In genomic region chr6:32109114-32109764, GRCh38 we compare ENCODE assay signal across 10 cellular contexts. TPM values are rescaled to one million over a fixed set of nuclear protein-coding genes. Genes with fewer than 3 reads are reported as not detected.
DNase-seq lines count a peak whose midpoint lies in the region; ATAC-seq and TF ChIP-seq lines count a peak whose summit lies in the region.
"Had no signal": no experiment of that assay in that cellular context is flagged by ENCODE, and none has a peak within 500 bp of the region (broad histone marks: within the 10 kb centered on the region; RNA-seq: fewer than 3 reads in every experiment).

Gene TNXB, minus strand, starts transcription at chr6:32109338. Its CDS starts 11,140 bp downstream, at chr6:32098198.

- POLR2A ChIA-PET in CD4-positive, alpha-beta memory T cell (lab: Charles Lee; ENCODE audit: partially characterized antibody) = interaction anchor here (2.8 kb wide), 1 partner anchor 18 kb away, joined by 11 read pairs; the partner anchor contains the start of gene ATF6B

- no peaks in the 10 kb centered on the region for H3K27me3 ChIP-seq in CD4-positive, alpha-beta memory T cell (ENCODE audit: insufficient read depth, low read length)
- peaks cover 0 to 3% (median 0%) of the 10 kb centered on the region in 9 donors for H3K27me3 ChIP-seq in heart left ventricle

- no peaks in the 10 kb centered on the region for H3K9me3 ChIP-seq in CD4-positive, alpha-beta memory T cell (ENCODE audit: control insufficient read depth in 1 of 2, low read length in 2 of 2)
- H3K9me3 ChIP-seq in SK-N-MC (ENCODE audit: low read depth, low read length) = no peaks in the 10 kb centered on the region
- no peaks in the 10 kb centered on the region for H3K9me3 ChIP-seq in heart left ventricle

- CTCF ChIA-PET in CD4-positive, alpha-beta memory T cell (lab: Charles Lee; ENCODE audit: partially characterized antibody) = interaction anchor here (2.0 kb wide), 1 partner anchor 9 kb away, joined by 7 read pairs; no protein-coding TSS in a partner anchor

- ATAC-seq in heart left ventricle = peak in 3 of 4 donors; percentile 27 to 50 (median 30)
- ATAC-seq in HG03196 (IDR thresholded peaks at IDR 0.05; ENCODE audit: unreplicated experiment) = no peak
- ATAC-seq in HG02938 (IDR thresholded peaks at IDR 0.05; ENCODE audit: unreplicated experiment) = no peak

- no peak within 1 kb of the TSS for H3K27ac ChIP-seq in CD4-positive, alpha-beta memory T cell (ENCODE audit: low read depth, low read length)
- no peak within 1 kb of the TSS for H3K27ac ChIP-seq in SK-N-MC
- peak within 1 kb of the TSS; percentile 72 to 95 (median 89) for H3K27ac ChIP-seq in heart left ventricle

- H3K4me1 Mint-ChIP-seq in CD4-positive, alpha-beta memory T cell = peaks cover 13 to 27% (median 20%) of the 10 kb centered on the region in 4 donors

- TF ChIP-seq CTCF in heart left ventricle (IDR thresholded peaks at IDR 0.05) = no peak

- no peak for TF ChIP-seq POLR2A in heart left ventricle (IDR thresholded peaks at IDR 0.05)

- DNase-seq in CD4-positive, alpha-beta memory T cell = no peak
- DNase-seq in SK-N-MC (ENCODE audit: low read depth, low spot score) = no peak
- peak in 4 of 5 donors; percentile 60 to 72 (median 66) for DNase-seq in heart left ventricle
- DNase-seq in posterior vena cava (ENCODE audit: low spot score) = no peak
- DNase-seq in HuH-7 (ENCODE audit: low spot score) = no peak
- DNase-seq in NOMO-1 treated with DMSO at 0.1 percent for 48 hours (lab: John Stamatoyannopoulos, UW; ENCODE audit: unreplicated experiment) = no peak
- DNase-seq: activated naive CD4-positive, alpha-beta T cell; kidney glomerular epithelial cell had no signal

- H3K36me3 ChIP-seq in CD4-positive, alpha-beta memory T cell (ENCODE audit: insufficient read depth, low read length) = no peaks in the 10 kb centered on the region
- H3K36me3 ChIP-seq in SK-N-MC (ENCODE audit: insufficient read depth, low read length) = no peaks in the 10 kb centered on the region
- peaks cover 0 to 5% (median 0%) of the 10 kb centered on the region in 9 donors for H3K36me3 ChIP-seq in heart left ventricle

- H3K36me3 Mint-ChIP-seq in CD4-positive, alpha-beta memory T cell = peaks cover 0 to 9% of the 10 kb centered on the region in 2 donors

- no peaks in the 10 kb centered on the region for H3K9me3 Mint-ChIP-seq in CD4-positive, alpha-beta memory T cell

- peak within 1 kb of the TSS in 4 of 7 donors; percentile 38 to 63 (median 50) for H3K27ac Mint-ChIP-seq in CD4-positive, alpha-beta memory T cell

- H3K4me1 ChIP-seq in CD4-positive, alpha-beta memory T cell (ENCODE audit: insufficient read depth, low read length) = peaks cover 15% of the 10 kb centered on the region
- H3K4me1 ChIP-seq in heart left ventricle = peaks cover 10 to 83% (median 69%) of the 10 kb centered on the region in 12 donors

- intact Hi-C loops in CD4-positive, alpha-beta memory T cell (cut with micrococcal nuclease) = no loop called here
- intact Hi-C loops in heart left ventricle (cut with DNase I) (no loop called here), posterior vena cava (cut with DNase I) (no loop called here)

- H3K27me3 Mint-ChIP-seq in CD4-positive, alpha-beta memory T cell = peaks cover 6 to 20% of the 10 kb centered on the region in 2 donors

- WGBS in heart left ventricle, 4 donors = 8 to 26% (median 13%) methylated on average over 11 to 12 of the region's 12 CpGs

- H3K9ac ChIP-seq in SK-N-MC (ENCODE audit: insufficient read length) = no peak within 1 kb of the TSS

- H3K4me3 Mint-ChIP-seq in CD4-positive, alpha-beta memory T cell = peak within 1 kb of the TSS in 2 of 8 donors; percentile 7 to 14

- H3K4me3 ChIP-seq in CD4-positive, alpha-beta memory T cell (ENCODE audit: low read length in 2 of 2) = no peak within 1 kb of the TSS
- H3K4me3 ChIP-seq in SK-N-MC (peak within 1 kb of the TSS; percentile 56), heart left ventricle (peak within 1 kb of the TSS; percentile 9 to 80 (median 60))

RNA-seq across cellular contexts. Expression of gene TNXB, which starts in this region (rescaled TPM):
- total RNA-seq in CD4-positive, alpha-beta memory T cell = 10 to 100 TPM; 16.5 to 22.4 TPM
- under 1 TPM in 1 of 2 donors, not detected in 1; 0.31 TPM for polyA plus RNA-seq in CD4-positive, alpha-beta memory T cell
- total RNA-seq in heart left ventricle (100 to 1,000 TPM in 3 of 9 donors, 10 to 100 TPM in 6; 17.8 to 234 (median 56.9) TPM), posterior vena cava (100 to 1,000 TPM; 189 to 407 TPM)
- 10 to 100 TPM; 23.8 to 47.9 TPM for polyA plus RNA-seq in heart left ventricle

Comparison
In these comparisons a context has a peak if more than half of its experiments do, and no peak if none do; other contexts are left out.
1. RNA of gene TNXB (polyA plus RNA-seq): 23.8 to 47.9 TPM in heart left ventricle; 0.31 TPM in CD4-positive, alpha-beta memory T cell; every median in the first group is over 10 times any median in the second.
2. DNase-seq: peak in heart left ventricle (4 of 5); none in CD4-positive, alpha-beta memory T cell (0 of 5), SK-N-MC (single experiment), posterior vena cava (single experiment), HuH-7 (single experiment) and NOMO-1 treated with DMSO at 0.1 percent for 48 hours (single experiment).
3. H3K27ac ChIP-seq: peak in heart left ventricle (12 of 12); none in CD4-positive, alpha-beta memory T cell (single experiment) and SK-N-MC (single experiment).
4. H3K4me3 ChIP-seq: peak in SK-N-MC (single experiment) and heart left ventricle (12 of 12); none in CD4-positive, alpha-beta memory T cell (0 of 2).
5. ATAC-seq: peak in heart left ventricle (3 of 4); none in HG03196 (single experiment) and HG02938 (single experiment).